In genomic region chr22:19747574-19747973, GRCh38 we compare ENCODE assay signal across 24 cellular contexts. TPM values are rescaled to one million over a fixed set of nuclear protein-coding genes. Genes with fewer than 3 reads are reported as not detected.
DNase-seq lines count a peak whose midpoint lies in the region; ATAC-seq and TF ChIP-seq lines count a peak whose summit lies in the region.
"Had no signal": no experiment of that assay in that cellular context is flagged by ENCODE, and none has a peak within 500 bp of the region (broad histone marks: within the 10 kb centered on the region; RNA-seq: fewer than 3 reads in every experiment).

No MANE protein-coding gene starts in this region.

- no peak overlapping the region for H2BK120ac ChIP-seq in neuronal stem cell (ENCODE audit: low read depth, low read length)

- no peak overlapping the region for H3K18ac ChIP-seq in neuronal stem cell (ENCODE audit: low read length)

- H3K9me3 ChIP-seq in neuronal stem cell (replicated peaks in 1 of 2; ENCODE audit: control insufficient read depth in 2 of 2, insufficient read depth in 1 of 2, low read depth in 1 of 2, low read length in 2 of 2): no peaks in the 10 kb centered on the region
- no peaks in the 10 kb centered on the region for H3K9me3 ChIP-seq in breast epithelium
- H3K9me3 ChIP-seq: BE2C, BLaER1 had no signal

- H3K36me3 ChIP-seq in neuronal stem cell (replicated peaks in 1 of 2; ENCODE audit: control insufficient read depth in 2 of 2, insufficient read depth in 2 of 2, low read length in 2 of 2) (no peaks in the 10 kb centered on the region), breast epithelium (no peaks in the 10 kb centered on the region)
- H3K36me3 ChIP-seq: BE2C, BLaER1 had no signal

- peak overlapping the region; percentile 63 for H2AK5ac ChIP-seq in neuronal stem cell (ENCODE audit: low read depth, low read length)

- H3K4ac ChIP-seq in neuronal stem cell (ENCODE audit: low read length): no peak overlapping the region

- intact Hi-C loops in breast epithelium (cut with DNase I; ENCODE audit: low total_unique reads): no loop called here

- peaks cover 17 to 23% of the 10 kb centered on the region in 2 donors for H3K4me1 ChIP-seq in neuronal stem cell (ENCODE audit: control insufficient read depth in 2 of 2, insufficient read depth in 1 of 2, low read depth in 1 of 2, low read length in 2 of 2)
- no peaks in the 10 kb centered on the region for H3K4me1 ChIP-seq in breast epithelium

- no peak for ATAC-seq in GM18858 (IDR thresholded peaks at IDR 0.05; ENCODE audit: unreplicated experiment)
- ATAC-seq: GM12878 had no signal

- H3K79me1 ChIP-seq in neuronal stem cell (ENCODE audit: low read depth, low read length): peaks cover 11% of the 10 kb centered on the region

- H3K14ac ChIP-seq in neuronal stem cell (ENCODE audit: low read length): no peak overlapping the region

- no peak for TF ChIP-seq CTCF in breast epithelium (IDR thresholded peaks at IDR 0.05)

- DNase-seq in left kidney (ENCODE audit: low read depth, low spot score) (peak; percentile 60), neuronal stem cell (ENCODE audit: low spot score) (no peak), mucosa of gallbladder (ENCODE audit: low spot score) (no peak), breast epithelium (ENCODE audit: low spot score in 2 of 2) (no peak)
- DNase-seq: 8988T; ACHN; BE2C; C1 segment of cervical spinal cord; CD4-positive, alpha-beta memory T cell; CD4-positive, CD25-positive, alpha-beta regulatory T cell; CD8-positive, alpha-beta memory T cell; COR-L47; DMS 273 treated with DMSO at 0.1 percent for 48 hours; DMS153; DMS53; DMS79; DND-41; EL; GDM1 had no signal

- peak overlapping the region; percentile 35 for H2BK5ac ChIP-seq in neuronal stem cell (ENCODE audit: low read length)

- peak overlapping the region; percentile 45 for H2BK15ac ChIP-seq in neuronal stem cell (ENCODE audit: low read length)

- no peak overlapping the region for H2AFZ ChIP-seq in neuronal stem cell (ENCODE audit: low read length)

- no peak for TF ChIP-seq POLR2A in breast epithelium (IDR thresholded peaks at IDR 0.05)

- H3K23ac ChIP-seq in neuronal stem cell (ENCODE audit: low read depth, low read length, poor library complexity): peak overlapping the region; percentile 91

- no CpG with 5 or more reads among the region's 12 CpGs for WGBS in neuronal stem cell (ENCODE audit: extremely low coverage in 2 of 2, insufficient read length in 2 of 2, insufficient replicate concordance in 1 of 2), 2 donors

- H3K9ac ChIP-seq in neuronal stem cell (ENCODE audit: low read depth, low read length, poor library complexity): no peak overlapping the region
- H3K9ac ChIP-seq: BLaER1 had no signal

- no peak overlapping the region for H3K4me2 ChIP-seq in neuronal stem cell (ENCODE audit: insufficient read depth, low read length, poor library complexity, severe bottlenecking)
- H3K4me2 ChIP-seq: BLaER1 had no signal

- H3K27me3 ChIP-seq in neuronal stem cell (ENCODE audit: control insufficient read depth in 3 of 3, insufficient read depth in 3 of 3, low read depth in 1 of 3, low read length in 3 of 3) (peaks cover 0 to 67% (median 0%) of the 10 kb centered on the region in 3 experiments), breast epithelium (no peaks in the 10 kb centered on the region)
- H3K27me3 ChIP-seq: BE2C had no signal

- H3K4me3 ChIP-seq in neuronal stem cell (ENCODE audit: low read length in 2 of 2): no peak overlapping the region
- H3K4me3 ChIP-seq in breast epithelium: no peak overlapping the region
- H3K4me3 ChIP-seq: BLaER1, GM12878 had no signal

- H2BK12ac ChIP-seq in neuronal stem cell (ENCODE audit: low read length): no peak overlapping the region

- no peak overlapping the region for H4K8ac ChIP-seq in neuronal stem cell (ENCODE audit: low read depth, low read length)

- H3K27ac ChIP-seq in neuronal stem cell (replicated peaks; ENCODE audit: low read length) (no peak overlapping the region), breast epithelium (no peak overlapping the region)
- H3K27ac ChIP-seq: BLaER1 had no signal

- no peak overlapping the region for H4K91ac ChIP-seq in neuronal stem cell (ENCODE audit: low read depth, low read length, poor library complexity)

RNA-seq across cellular contexts. Expression of gene TBX1, which starts 13.0 kb away (rescaled TPM):
- polyA plus RNA-seq in neuronal stem cell (2013, experiment 1 of 2): 0.31 TPM
- 0.26 TPM for polyA plus RNA-seq in neuronal stem cell (2013, experiment 2 of 2)
- total RNA-seq in mucosa of gallbladder (3.9 TPM), breast epithelium (1 to 10 TPM in 2 of 3 donors, under 1 TPM in 1; 0.96 to 9.2 (median 2.9) TPM)
- total RNA-seq: CD4-positive, alpha-beta memory T cell; CD4-positive, CD25-positive, alpha-beta regulatory T cell; CD8-positive, alpha-beta memory T cell; GM12878 had no signal
- polyA plus RNA-seq: AG04450; CD14-positive monocyte; CD4-positive, alpha-beta memory T cell; CD4-positive, CD25-positive, alpha-beta regulatory T cell; CD8-positive, alpha-beta memory T cell; GM12878 had no signal

RNA-seq across cellular contexts. Expression of gene GP1BB, which starts 24.2 kb away (rescaled TPM):
- 2.5 TPM for polyA plus RNA-seq in neuronal stem cell (2013, experiment 1 of 2)
- polyA plus RNA-seq in neuronal stem cell (2013, experiment 2 of 2): 2.6 TPM
- total RNA-seq in mucosa of gallbladder (5.4 TPM), breast epithelium (1 to 10 TPM; 1.3 to 6.2 (median 2.9) TPM)
- total RNA-seq: CD4-positive, alpha-beta memory T cell; CD8-positive, alpha-beta memory T cell had no signal
- polyA plus RNA-seq: CD4-positive, alpha-beta memory T cell; CD4-positive, CD25-positive, alpha-beta regulatory T cell; CD8-positive, alpha-beta memory T cell had no signal

RNA-seq across cellular contexts. Expression of gene SEPTIN5, which starts 33.3 kb away (rescaled TPM):
- 23.1 TPM for polyA plus RNA-seq in neuronal stem cell (2013, experiment 1 of 2)
- polyA plus RNA-seq in neuronal stem cell (2013, experiment 2 of 2): 21.3 TPM
- total RNA-seq in mucosa of gallbladder (20.5 TPM), breast epithelium (10 to 100 TPM in 2 of 3 donors, 1 to 10 TPM in 1; 5.4 to 33.8 (median 18.4) TPM)
- total RNA-seq: CD4-positive, alpha-beta memory T cell had no signal
- polyA plus RNA-seq: CD4-positive, alpha-beta memory T cell; CD4-positive, CD25-positive, alpha-beta regulatory T cell; CD8-positive, alpha-beta memory T cell had no signal
